In genomic region chr1:55781944-55782482, GRCh38 we compare ENCODE assay signal across 12 cellular contexts.
DNase-seq lines count a peak whose midpoint lies in the region; ATAC-seq and TF ChIP-seq lines count a peak whose summit lies in the region.
"Had no signal": no experiment of that assay in that cellular context is flagged by ENCODE, and none has a peak within 500 bp of the region (broad histone marks: within the 10 kb centered on the region; RNA-seq: fewer than 3 reads in every experiment).

No MANE protein-coding gene starts in this region.

- H3K4me3 ChIP-seq in AG04450 (ENCODE audit: low read depth, low read length) = no peak overlapping the region

- TF ChIP-seq CTCF in AG04450 (IDR thresholded peaks at IDR 0.05; ENCODE audit: low read depth, low read length) = no peak

- H3K9me3 ChIP-seq in AG04450 (ENCODE audit: control insufficient read depth, insufficient read depth, low read length) = no peaks in the 10 kb centered on the region; the same call in 1 of the 2 replicates

- peak; percentile 72 for DNase-seq in AG04450 (ENCODE audit: low read depth, low spot score)
- peak; percentile 85 for DNase-seq in HT1080 (ENCODE audit: low read depth)
- peak; percentile 92 for DNase-seq in amniotic epithelial cell (ENCODE audit: low read depth)
- peak; percentile 73 for DNase-seq in kidney tubule cell (ENCODE audit: low spot score)
- DNase-seq in activated T-cell treated with anti-CD3 and anti-CD28 coated beads, Interleukin-2, amount 50 U/mL, for 48 hours = no peak
- DNase-seq in C1 segment of cervical spinal cord (lab: John Stamatoyannopoulos, UW) = no peak
- DNase-seq: activated CD4-positive, alpha-beta T cell treated with anti-CD3 and anti-CD28 coated beads, Interleukin-2, amount 10 ng/mL, durations not matched to agents 7 days and 5 days; CD4-positive, alpha-beta T cell; hippocampal formation; nephron progenitor cell had no signal

- CTCF ChIA-PET in AG04450 (lab: Charles Lee) = no interaction called here

- H3K27me3 ChIP-seq in AG04450 (ENCODE audit: control insufficient read depth, insufficient read depth, low read length) = no peaks in the 10 kb centered on the region

- ATAC-seq in GM19455 (IDR thresholded peaks at IDR 0.05; ENCODE audit: unreplicated experiment) (no peak), HG02642 (IDR thresholded peaks at IDR 0.05; ENCODE audit: poor library complexity, unreplicated experiment) (no peak)

- POLR2A ChIA-PET in AG04450 (lab: Yijun Ruan, JAX) = interaction anchor here (0.6 to 1.3 kb wide), 3 partner anchors 63 to 796 kb away, joined by 3 read pairs; no protein-coding TSS in a partner anchor

- H3K27ac ChIP-seq in AG04450 (ENCODE audit: low read depth, low read length) = no peak overlapping the region

Comparison
In these comparisons a context has a peak if more than half of its experiments do, and no peak if none do; other contexts are left out.
1. DNase-seq: peak in AG04450 (single experiment), HT1080 (single experiment), amniotic epithelial cell (single experiment) and kidney tubule cell (single experiment); none in activated T-cell treated with anti-CD3 and anti-CD28 coated beads, Interleukin-2, amount 50 U/mL, for 48 hours (0 of 2) and C1 segment of cervical spinal cord (0 of 14).